Comparison of ENCODE assay signal across 1 cellular context in the genomic region with DNA sequence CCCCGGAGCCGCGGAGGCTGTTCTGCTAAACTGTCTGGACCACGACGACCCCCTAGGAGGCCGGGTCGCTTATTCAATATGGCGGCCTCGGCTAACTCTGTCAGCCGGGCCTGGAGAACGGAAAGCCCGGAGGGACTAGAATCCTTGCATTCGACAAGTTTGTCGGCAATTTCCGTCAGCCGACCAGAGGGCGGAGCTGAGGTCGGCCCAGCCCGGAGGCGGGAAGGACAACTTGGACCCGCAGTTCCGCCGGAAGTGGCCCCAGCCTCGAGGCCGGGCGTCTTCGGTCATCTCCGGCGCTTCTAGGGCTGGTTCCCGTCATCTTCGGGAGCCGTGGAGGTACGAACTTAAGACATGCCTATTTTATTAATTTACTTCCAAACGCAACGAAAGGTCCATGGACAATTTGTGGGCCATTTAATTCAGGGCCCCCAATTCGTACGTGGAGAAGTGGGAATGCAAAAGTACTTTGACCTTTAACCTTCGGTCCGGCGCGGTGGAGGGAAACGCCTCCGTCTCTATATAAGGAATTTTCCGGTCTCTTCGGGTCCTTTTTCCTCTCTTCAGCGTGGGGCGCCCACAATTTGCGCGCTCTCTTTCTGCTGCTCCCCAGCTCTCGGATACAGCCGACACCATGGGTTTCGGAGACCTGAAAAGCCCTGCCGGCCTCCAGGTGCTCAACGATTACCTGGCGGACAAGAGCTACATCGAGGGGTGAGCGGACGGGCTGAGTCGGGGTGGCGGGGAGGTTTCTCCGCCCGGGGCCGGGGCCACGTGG.
A peak's percentile ranks its signal among the peaks of the same experiment; 100 is the strongest.
TF ChIP-seq lines count a peak whose summit lies in the region.

A gene (plus strand): TSS at position 550 of the 778 bp plus-strand sequence. CDS start 85 bp downstream, at position 635.
A gene (minus strand): TSS at position 99 of the 778 bp plus-strand sequence. CDS start 5,766 bp downstream, outside the sequence.

TF ChIP-seq in HepG2, 621 proteins besides CTCF, POLR2A, EP300 and RAD21 (continued from another document and continues in another):
- TF ChIP-seq, protein P1, sequence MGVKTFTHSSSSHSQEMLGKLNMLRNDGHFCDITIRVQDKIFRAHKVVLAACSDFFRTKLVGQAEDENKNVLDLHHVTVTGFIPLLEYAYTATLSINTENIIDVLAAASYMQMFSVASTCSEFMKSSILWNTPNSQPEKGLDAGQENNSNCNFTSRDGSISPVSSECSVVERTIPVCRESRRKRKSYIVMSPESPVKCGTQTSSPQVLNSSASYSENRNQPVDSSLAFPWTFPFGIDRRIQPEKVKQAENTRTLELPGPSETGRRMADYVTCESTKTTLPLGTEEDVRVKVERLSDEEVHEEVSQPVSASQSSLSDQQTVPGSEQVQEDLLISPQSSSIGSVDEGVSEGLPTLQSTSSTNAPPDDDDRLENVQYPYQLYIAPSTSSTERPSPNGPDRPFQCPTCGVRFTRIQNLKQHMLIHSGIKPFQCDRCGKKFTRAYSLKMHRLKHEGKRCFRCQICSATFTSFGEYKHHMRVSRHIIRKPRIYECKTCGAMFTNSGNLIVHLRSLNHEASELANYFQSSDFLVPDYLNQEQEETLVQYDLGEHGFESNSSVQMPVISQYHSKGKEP (CRISPR knock-in tag; IDR thresholded peaks at IDR 0.05), result no peak
- TF ChIP-seq, protein P2, sequence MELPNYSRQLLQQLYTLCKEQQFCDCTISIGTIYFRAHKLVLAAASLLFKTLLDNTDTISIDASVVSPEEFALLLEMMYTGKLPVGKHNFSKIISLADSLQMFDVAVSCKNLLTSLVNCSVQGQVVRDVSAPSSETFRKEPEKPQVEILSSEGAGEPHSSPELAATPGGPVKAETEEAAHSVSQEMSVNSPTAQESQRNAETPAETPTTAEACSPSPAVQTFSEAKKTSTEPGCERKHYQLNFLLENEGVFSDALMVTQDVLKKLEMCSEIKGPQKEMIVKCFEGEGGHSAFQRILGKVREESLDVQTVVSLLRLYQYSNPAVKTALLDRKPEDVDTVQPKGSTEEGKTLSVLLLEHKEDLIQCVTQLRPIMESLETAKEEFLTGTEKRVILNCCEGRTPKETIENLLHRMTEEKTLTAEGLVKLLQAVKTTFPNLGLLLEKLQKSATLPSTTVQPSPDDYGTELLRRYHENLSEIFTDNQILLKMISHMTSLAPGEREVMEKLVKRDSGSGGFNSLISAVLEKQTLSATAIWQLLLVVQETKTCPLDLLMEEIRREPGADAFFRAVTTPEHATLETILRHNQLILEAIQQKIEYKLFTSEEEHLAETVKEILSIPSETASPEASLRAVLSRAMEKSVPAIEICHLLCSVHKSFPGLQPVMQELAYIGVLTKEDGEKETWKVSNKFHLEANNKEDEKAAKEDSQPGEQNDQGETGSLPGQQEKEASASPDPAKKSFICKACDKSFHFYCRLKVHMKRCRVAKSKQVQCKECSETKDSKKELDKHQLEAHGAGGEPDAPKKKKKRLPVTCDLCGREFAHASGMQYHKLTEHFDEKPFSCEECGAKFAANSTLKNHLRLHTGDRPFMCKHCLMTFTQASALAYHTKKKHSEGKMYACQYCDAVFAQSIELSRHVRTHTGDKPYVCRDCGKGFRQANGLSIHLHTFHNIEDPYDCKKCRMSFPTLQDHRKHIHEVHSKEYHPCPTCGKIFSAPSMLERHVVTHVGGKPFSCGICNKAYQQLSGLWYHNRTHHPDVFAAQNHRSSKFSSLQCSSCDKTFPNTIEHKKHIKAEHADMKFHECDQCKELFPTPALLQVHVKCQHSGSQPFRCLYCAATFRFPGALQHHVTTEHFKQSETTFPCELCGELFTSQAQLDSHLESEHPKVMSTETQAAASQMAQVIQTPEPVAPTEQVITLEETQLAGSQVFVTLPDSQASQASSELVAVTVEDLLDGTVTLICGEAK (IDR thresholded peaks at IDR 0.05), result peak; percentile 77
- TF ChIP-seq, protein P2 (CRISPR knock-in tag; IDR thresholded peaks at IDR 0.05), result no peak; the same call in none of the 2 replicates
- no peak for TF ChIP-seq NFE2L2 (IDR thresholded peaks at IDR 0.05; ENCODE audit: low read length)
- no peak for TF ChIP-seq TCF12 (IDR thresholded peaks at IDR 0.05)
- TF ChIP-seq TCF12 (CRISPR knock-in tag; IDR thresholded peaks at IDR 0.05), result peak; percentile 70; the same call in 1 of the 2 replicates
- TF ChIP-seq SATB2 (CRISPR knock-in tag; IDR thresholded peaks at IDR 0.05), result no peak
- peak; percentile 97 for TF ChIP-seq SRF (IDR thresholded peaks at IDR 0.05; ENCODE audit: low read depth, low read length)
- TF ChIP-seq NBN (conservative IDR thresholded peaks at IDR 0.05), result no peak
- TF ChIP-seq, protein P3, sequence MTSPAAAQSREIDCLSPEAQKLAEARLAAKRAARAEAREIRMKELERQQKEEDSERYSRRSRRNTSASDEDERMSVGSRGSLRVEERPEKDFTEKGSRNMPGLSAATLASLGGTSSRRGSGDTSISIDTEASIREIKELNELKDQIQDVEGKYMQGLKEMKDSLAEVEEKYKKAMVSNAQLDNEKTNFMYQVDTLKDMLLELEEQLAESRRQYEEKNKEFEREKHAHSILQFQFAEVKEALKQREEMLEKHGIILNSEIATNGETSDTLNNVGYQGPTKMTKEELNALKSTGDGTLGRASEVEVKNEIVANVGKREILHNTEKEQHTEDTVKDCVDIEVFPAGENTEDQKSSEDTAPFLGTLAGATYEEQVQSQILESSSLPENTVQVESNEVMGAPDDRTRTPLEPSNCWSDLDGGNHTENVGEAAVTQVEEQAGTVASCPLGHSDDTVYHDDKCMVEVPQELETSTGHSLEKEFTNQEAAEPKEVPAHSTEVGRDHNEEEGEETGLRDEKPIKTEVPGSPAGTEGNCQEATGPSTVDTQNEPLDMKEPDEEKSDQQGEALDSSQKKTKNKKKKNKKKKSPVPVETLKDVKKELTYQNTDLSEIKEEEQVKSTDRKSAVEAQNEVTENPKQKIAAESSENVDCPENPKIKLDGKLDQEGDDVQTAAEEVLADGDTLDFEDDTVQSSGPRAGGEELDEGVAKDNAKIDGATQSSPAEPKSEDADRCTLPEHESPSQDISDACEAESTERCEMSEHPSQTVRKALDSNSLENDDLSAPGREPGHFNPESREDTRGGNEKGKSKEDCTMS (CRISPR knock-in tag; conservative IDR thresholded peaks at IDR 0.05), result no peak
- peak; percentile 72; the same call in 1 of the 2 replicates for TF ChIP-seq TARDBP (CRISPR knock-in tag; IDR thresholded peaks at IDR 0.05)
- TF ChIP-seq, protein P4, sequence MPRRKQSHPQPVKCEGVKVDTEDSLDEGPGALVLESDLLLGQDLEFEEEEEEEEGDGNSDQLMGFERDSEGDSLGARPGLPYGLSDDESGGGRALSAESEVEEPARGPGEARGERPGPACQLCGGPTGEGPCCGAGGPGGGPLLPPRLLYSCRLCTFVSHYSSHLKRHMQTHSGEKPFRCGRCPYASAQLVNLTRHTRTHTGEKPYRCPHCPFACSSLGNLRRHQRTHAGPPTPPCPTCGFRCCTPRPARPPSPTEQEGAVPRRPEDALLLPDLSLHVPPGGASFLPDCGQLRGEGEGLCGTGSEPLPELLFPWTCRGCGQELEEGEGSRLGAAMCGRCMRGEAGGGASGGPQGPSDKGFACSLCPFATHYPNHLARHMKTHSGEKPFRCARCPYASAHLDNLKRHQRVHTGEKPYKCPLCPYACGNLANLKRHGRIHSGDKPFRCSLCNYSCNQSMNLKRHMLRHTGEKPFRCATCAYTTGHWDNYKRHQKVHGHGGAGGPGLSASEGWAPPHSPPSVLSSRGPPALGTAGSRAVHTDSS (CRISPR knock-in tag; conservative IDR thresholded peaks at IDR 0.05), result no peak
- peak; percentile 98 for TF ChIP-seq ZNF335 (CRISPR knock-in tag; IDR thresholded peaks at IDR 0.05)
- TF ChIP-seq ZNF777 (CRISPR knock-in tag; IDR thresholded peaks at IDR 0.05), result peak; percentile 53; the same call in 1 of the 2 replicates
- TF ChIP-seq, protein P5, sequence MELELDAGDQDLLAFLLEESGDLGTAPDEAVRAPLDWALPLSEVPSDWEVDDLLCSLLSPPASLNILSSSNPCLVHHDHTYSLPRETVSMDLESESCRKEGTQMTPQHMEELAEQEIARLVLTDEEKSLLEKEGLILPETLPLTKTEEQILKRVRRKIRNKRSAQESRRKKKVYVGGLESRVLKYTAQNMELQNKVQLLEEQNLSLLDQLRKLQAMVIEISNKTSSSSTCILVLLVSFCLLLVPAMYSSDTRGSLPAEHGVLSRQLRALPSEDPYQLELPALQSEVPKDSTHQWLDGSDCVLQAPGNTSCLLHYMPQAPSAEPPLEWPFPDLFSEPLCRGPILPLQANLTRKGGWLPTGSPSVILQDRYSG (CRISPR knock-in tag; IDR thresholded peaks at IDR 0.05), result peak; percentile 67
- TF ChIP-seq ETV5 (CRISPR knock-in tag; IDR thresholded peaks at IDR 0.05; ENCODE audit: borderline replicate concordance), result peak; percentile 95
- no peak for TF ChIP-seq ZNF34 (CRISPR knock-in tag; IDR thresholded peaks at IDR 0.05; ENCODE audit: borderline replicate concordance)
- TF ChIP-seq KLF12 (CRISPR knock-in tag; IDR thresholded peaks at IDR 0.05; ENCODE audit: borderline replicate concordance), result peak; percentile 82; the same call in 1 of the 2 replicates
- TF ChIP-seq TCF7L2 (IDR thresholded peaks at IDR 0.05; ENCODE audit: low read depth, low read length), result no peak
- TF ChIP-seq NCOA5 (CRISPR knock-in tag; IDR thresholded peaks at IDR 0.05), result no peak
- TF ChIP-seq, protein P6, sequence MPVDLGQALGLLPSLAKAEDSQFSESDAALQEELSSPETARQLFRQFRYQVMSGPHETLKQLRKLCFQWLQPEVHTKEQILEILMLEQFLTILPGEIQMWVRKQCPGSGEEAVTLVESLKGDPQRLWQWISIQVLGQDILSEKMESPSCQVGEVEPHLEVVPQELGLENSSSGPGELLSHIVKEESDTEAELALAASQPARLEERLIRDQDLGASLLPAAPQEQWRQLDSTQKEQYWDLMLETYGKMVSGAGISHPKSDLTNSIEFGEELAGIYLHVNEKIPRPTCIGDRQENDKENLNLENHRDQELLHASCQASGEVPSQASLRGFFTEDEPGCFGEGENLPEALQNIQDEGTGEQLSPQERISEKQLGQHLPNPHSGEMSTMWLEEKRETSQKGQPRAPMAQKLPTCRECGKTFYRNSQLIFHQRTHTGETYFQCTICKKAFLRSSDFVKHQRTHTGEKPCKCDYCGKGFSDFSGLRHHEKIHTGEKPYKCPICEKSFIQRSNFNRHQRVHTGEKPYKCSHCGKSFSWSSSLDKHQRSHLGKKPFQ (CRISPR knock-in tag; IDR thresholded peaks at IDR 0.05; ENCODE audit: insufficient replicate concordance), result no peak
- TF ChIP-seq ZNF746 (CRISPR knock-in tag; IDR thresholded peaks at IDR 0.05), result peak; percentile 52; the same call in 1 of the 2 replicates
- no peak; the same call in 1 of the 2 replicates for TF ChIP-seq CC2D1A (CRISPR knock-in tag; IDR thresholded peaks at IDR 0.05)
- TF ChIP-seq, protein P7, sequence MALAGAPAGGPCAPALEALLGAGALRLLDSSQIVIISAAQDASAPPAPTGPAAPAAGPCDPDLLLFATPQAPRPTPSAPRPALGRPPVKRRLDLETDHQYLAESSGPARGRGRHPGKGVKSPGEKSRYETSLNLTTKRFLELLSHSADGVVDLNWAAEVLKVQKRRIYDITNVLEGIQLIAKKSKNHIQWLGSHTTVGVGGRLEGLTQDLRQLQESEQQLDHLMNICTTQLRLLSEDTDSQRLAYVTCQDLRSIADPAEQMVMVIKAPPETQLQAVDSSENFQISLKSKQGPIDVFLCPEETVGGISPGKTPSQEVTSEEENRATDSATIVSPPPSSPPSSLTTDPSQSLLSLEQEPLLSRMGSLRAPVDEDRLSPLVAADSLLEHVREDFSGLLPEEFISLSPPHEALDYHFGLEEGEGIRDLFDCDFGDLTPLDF (CRISPR knock-in tag; IDR thresholded peaks at IDR 0.05), result peak; percentile 97
- TF ChIP-seq U2AF2 (IDR thresholded peaks at IDR 0.05; ENCODE audit: low read depth, low read length), result no peak
- TF ChIP-seq, protein P8, sequence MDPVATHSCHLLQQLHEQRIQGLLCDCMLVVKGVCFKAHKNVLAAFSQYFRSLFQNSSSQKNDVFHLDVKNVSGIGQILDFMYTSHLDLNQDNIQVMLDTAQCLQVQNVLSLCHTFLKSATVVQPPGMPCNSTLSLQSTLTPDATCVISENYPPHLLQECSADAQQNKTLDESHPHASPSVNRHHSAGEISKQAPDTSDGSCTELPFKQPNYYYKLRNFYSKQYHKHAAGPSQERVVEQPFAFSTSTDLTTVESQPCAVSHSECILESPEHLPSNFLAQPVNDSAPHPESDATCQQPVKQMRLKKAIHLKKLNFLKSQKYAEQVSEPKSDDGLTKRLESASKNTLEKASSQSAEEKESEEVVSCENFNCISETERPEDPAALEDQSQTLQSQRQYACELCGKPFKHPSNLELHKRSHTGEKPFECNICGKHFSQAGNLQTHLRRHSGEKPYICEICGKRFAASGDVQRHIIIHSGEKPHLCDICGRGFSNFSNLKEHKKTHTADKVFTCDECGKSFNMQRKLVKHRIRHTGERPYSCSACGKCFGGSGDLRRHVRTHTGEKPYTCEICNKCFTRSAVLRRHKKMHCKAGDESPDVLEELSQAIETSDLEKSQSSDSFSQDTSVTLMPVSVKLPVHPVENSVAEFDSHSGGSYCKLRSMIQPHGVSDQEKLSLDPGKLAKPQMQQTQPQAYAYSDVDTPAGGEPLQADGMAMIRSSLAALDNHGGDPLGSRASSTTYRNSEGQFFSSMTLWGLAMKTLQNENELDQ (CRISPR knock-in tag; IDR thresholded peaks at IDR 0.05; ENCODE audit: borderline replicate concordance), result no peak
- TF ChIP-seq ZNF264 (CRISPR knock-in tag; IDR thresholded peaks at IDR 0.05), result peak; percentile 82; the same call in 1 of the 2 replicates
- TF ChIP-seq ZNF30 (CRISPR knock-in tag; IDR thresholded peaks at IDR 0.05), result no peak
- no peak for TF ChIP-seq FIP1L1 (IDR thresholded peaks at IDR 0.05; ENCODE audit: borderline replicate concordance, insufficient read depth, low read depth, low read length)
- peak; percentile 98 for TF ChIP-seq KMT2A (CRISPR knock-in tag; IDR thresholded peaks at IDR 0.05)
- peak; percentile 78 for TF ChIP-seq ERF (CRISPR knock-in tag; IDR thresholded peaks at IDR 0.05)
- TF ChIP-seq MXD4 (CRISPR knock-in tag; IDR thresholded peaks at IDR 0.05), result peak; percentile 60; the same call in 1 of the 2 replicates
- no peak; the same call in 1 of the 2 replicates for TF ChIP-seq TSC22D2 (CRISPR knock-in tag; IDR thresholded peaks at IDR 0.05; ENCODE audit: borderline replicate concordance)
